Comparison of ENCODE assay signal across 20 cellular contexts in the genomic region with DNA sequence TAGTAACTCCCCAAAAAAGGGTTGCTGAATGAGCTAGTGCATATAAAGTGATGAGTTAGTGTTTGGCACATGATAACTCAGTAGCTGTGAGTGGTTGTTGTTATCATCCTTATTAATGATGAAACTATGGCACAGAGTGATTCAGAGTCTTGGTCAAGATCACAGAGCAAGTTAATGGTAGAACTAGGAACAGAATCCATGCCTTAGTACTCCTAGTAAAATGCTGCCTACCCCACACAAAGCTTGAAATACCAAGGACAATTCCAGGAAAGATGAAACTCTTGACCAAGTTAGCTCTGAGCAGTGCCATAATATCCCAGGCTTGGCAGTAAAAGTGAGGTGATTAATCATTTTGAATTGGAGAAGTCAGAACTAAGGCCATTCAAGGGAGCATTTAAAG.
DNase-seq lines count a peak whose midpoint lies in the region; ATAC-seq, FAIRE-seq and TF ChIP-seq lines count a peak whose summit lies in the region.
"Had no signal": no experiment of that assay in that cellular context is flagged by ENCODE, and none has a peak within 500 bp of the region (broad histone marks: within the 10 kb centered on the region; RNA-seq: fewer than 3 reads in every experiment).

No MANE protein-coding gene starts in this region.

- H3K4me3 Mint-ChIP-seq in stimulated activated memory B cell treated with anti-CD40 and anti-IgM and Interleukin-4, amounts not matched to agents 10 μg/mL and 1 μg/mL and 100 μg/mL, for 72 hours: no peak overlapping the region
- no peak overlapping the region for H3K4me3 Mint-ChIP-seq in type B pancreatic cell
- H3K4me3 Mint-ChIP-seq: CD14-positive monocyte, HFFc6 had no signal

- no peaks in the 10 kb centered on the region for H3K27me3 Mint-ChIP-seq in stimulated activated memory B cell treated with anti-CD40 and anti-IgM and Interleukin-4, amounts not matched to agents 10 μg/mL and 1 μg/mL and 100 μg/mL, for 72 hours
- H3K27me3 Mint-ChIP-seq in type B pancreatic cell: no peaks in the 10 kb centered on the region

- H3K27me3 ChIP-seq in bronchial epithelial cell (ENCODE audit: control insufficient read depth, insufficient read depth, low read length): no peaks in the 10 kb centered on the region
- H3K27me3 ChIP-seq: SJSA1 had no signal

- no peak overlapping the region for H3K27ac Mint-ChIP-seq in stimulated activated memory B cell treated with anti-CD40 and anti-IgM and Interleukin-4, amounts not matched to agents 10 μg/mL and 1 μg/mL and 100 μg/mL, for 72 hours
- no peak overlapping the region for H3K27ac Mint-ChIP-seq in type B pancreatic cell
- H3K27ac Mint-ChIP-seq: CD14-positive monocyte, HFFc6 had no signal

- no peak for FAIRE-seq in bronchial epithelial cell (lab: Jason Lieb, UNC)
- FAIRE-seq: A549, H54 had no signal

- ATAC-seq in stimulated activated memory B cell treated with anti-CD40 and anti-IgM and Interleukin-4, amounts not matched to agents 10 μg/mL and 1 μg/mL and 100 μg/mL, for 72 hours: no peak
- ATAC-seq: A549 had no signal

- no peaks in the 10 kb centered on the region for H3K9me3 Mint-ChIP-seq in stimulated activated memory B cell treated with anti-CD40 and anti-IgM and Interleukin-4, amounts not matched to agents 10 μg/mL and 1 μg/mL and 100 μg/mL, for 72 hours
- H3K9me3 Mint-ChIP-seq in type B pancreatic cell: no peaks in the 10 kb centered on the region
- H3K9me3 Mint-ChIP-seq: CD14-positive monocyte had no signal

- H3K36me3 ChIP-seq in bronchial epithelial cell (ENCODE audit: control insufficient read depth, insufficient read depth, low read length): no peaks in the 10 kb centered on the region
- H3K36me3 ChIP-seq: SJSA1 had no signal

- no peaks in the 10 kb centered on the region for H3K36me3 Mint-ChIP-seq in stimulated activated memory B cell treated with anti-CD40 and anti-IgM and Interleukin-4, amounts not matched to agents 10 μg/mL and 1 μg/mL and 100 μg/mL, for 72 hours
- H3K36me3 Mint-ChIP-seq in type B pancreatic cell: no peaks in the 10 kb centered on the region
- H3K36me3 Mint-ChIP-seq: CD14-positive monocyte had no signal

- no peak for TF ChIP-seq CTCF in bronchial epithelial cell (IDR thresholded peaks at IDR 0.05; ENCODE audit: insufficient read depth, low read length, severe bottlenecking)
- no peak for TF ChIP-seq CTCF in type B pancreatic cell (conservative IDR thresholded peaks at IDR 0.05)

- peak; percentile 28 for DNase-seq in GM03348 (ENCODE audit: low spot score)
- peak; percentile 8 for DNase-seq in bronchial epithelial cell (ENCODE audit: low read depth)
- peak; percentile 13 for DNase-seq in kidney tubule cell (ENCODE audit: low spot score)
- DNase-seq in stromal cell of bone marrow (ENCODE audit: low read depth): peak; percentile 25
- DNase-seq in SIG-M5 (lab: John Stamatoyannopoulos, UW): no peak
- no peak for DNase-seq in type B pancreatic cell (ENCODE audit: extremely low spot score, unreplicated experiment)
- DNase-seq: DMS79, HFFc6, KG1, NCI-H1105 treated with DMSO at 0.1 percent for 48 hours, NCI-H1694, NCI-H2107, NCI-H2227 treated with DMSO at 0.1 percent for 48 hours, NCI-H526, PC-9 had no signal

- no peak overlapping the region for H3K4me3 ChIP-seq in bronchial epithelial cell (ENCODE audit: low read depth, low read length)
- H3K4me3 ChIP-seq: A549, PC-9, SJSA1 had no signal

- no peaks in the 10 kb centered on the region for H3K4me1 Mint-ChIP-seq in stimulated activated memory B cell treated with anti-CD40 and anti-IgM and Interleukin-4, amounts not matched to agents 10 μg/mL and 1 μg/mL and 100 μg/mL, for 72 hours
- no peaks in the 10 kb centered on the region for H3K4me1 Mint-ChIP-seq in type B pancreatic cell (ENCODE audit: unreplicated experiment)
- H3K4me1 Mint-ChIP-seq: CD14-positive monocyte had no signal

Comparison
In these comparisons a context has a peak if more than half of its experiments do, and no peak if none do; other contexts are left out.
1. DNase-seq: peak in GM03348 (single experiment), bronchial epithelial cell (single experiment), kidney tubule cell (single experiment) and stromal cell of bone marrow (single experiment); none in SIG-M5 (single experiment) and type B pancreatic cell (single experiment).